ENCODE assay signal across 8 cellular contexts in the genomic region with DNA sequence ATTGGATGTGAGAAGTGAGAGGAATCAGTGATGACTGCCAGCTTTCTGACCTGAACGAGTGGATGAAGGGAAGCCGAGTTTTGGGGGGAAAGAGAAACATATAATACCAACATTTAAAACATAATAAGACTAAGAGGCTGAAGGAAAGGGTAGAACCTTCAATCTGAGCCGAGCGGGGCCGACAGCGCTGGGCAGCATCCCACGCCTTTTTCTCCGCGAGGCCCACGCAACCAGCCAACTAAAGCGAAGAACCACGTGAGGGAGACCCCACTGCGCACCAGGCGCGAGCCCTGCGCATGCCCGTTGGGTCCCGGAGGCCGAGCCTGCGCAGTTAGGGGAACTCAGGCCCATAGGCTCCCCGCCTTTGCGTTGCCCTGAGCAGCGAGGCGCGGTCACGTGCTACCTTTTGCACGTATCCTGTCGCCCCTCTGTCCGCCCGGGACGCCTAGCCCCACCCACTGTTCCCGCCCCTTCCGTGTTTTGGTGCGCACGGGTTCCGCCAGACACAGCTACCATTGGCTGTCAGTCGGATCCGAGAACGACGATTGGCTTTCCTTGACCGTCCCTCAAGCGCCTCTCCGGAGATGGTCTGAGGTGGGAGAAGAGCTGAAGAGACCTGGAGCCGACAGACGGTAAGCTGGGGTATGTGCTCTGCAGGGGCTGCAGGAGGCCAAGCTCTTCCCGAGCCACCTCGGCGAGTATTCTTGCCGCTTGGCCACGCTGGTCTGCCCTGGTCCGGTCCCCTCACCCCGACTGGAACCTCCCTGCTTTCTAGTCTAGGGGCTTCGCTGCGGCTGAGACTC. TPM values are rescaled to one million over a fixed set of nuclear protein-coding genes. Genes with fewer than 3 reads are reported as not detected.
A peak's percentile ranks its signal among the peaks of the same experiment; 100 is the strongest.
DNase-seq lines count a peak whose midpoint lies in the region; ATAC-seq, FAIRE-seq and TF ChIP-seq lines count a peak whose summit lies in the region.

HINFP (plus strand) TSS at position 573 of the 803 bp plus-strand sequence. CDS start 5,365 bp downstream, outside the sequence.

- H3K4me1 ChIP-seq in BE2C = no peaks in the 10 kb centered on the region

- peaks cover 8% of the 10 kb centered on the region for H3K36me3 ChIP-seq in BE2C

- DNase-seq in BE2C (peak; percentile 100), GM19240 (ENCODE audit: insufficient read length, low spot score) (peak; percentile 98), NCI-H526 (lab: John Stamatoyannopoulos, UW) (peak; percentile 100), kidney glomerular epithelial cell (lab: John Stamatoyannopoulos, UW) (peak; percentile 94)
- DNase-seq in activated CD4-positive, alpha-beta T cell treated with anti-CD3 and anti-CD28 coated beads for 48 hours = peak; percentile 100
- DNase-seq in stimulated activated CD4-positive, alpha-beta T cell treated with anti-CD3 and anti-CD28 coated beads, Interleukin-1b, Interleukin-23, amount 100 ng/mL, for 1 hour (ENCODE audit: low read depth in 2 of 2) = peak; percentile 99

- H3K9me3 ChIP-seq in BE2C = no peaks in the 10 kb centered on the region

- TF ChIP-seq CTCF in BE2C (IDR thresholded peaks at IDR 0.05; ENCODE audit: low read depth, low read length) = no peak

- peak; percentile 43 for FAIRE-seq in colon (lab: Jason Lieb, UNC)

- H3K27me3 ChIP-seq in BE2C = no peaks in the 10 kb centered on the region

- peak; percentile 94 for ATAC-seq in HG03460 (IDR thresholded peaks at IDR 0.05; ENCODE audit: unreplicated experiment)

- peak within 1 kb of the TSS; percentile 99 for H3K4me3 ChIP-seq in BE2C (ENCODE audit: low read depth, low read length)

RNA-seq across cellular contexts. Expression of gene HINFP, which starts in this region (rescaled TPM):
- 84.1 TPM for polyA plus RNA-seq in BE2C (2012; ENCODE audit: insufficient read depth, insufficient read length, low read depth)

Comparison
In these comparisons a context has a peak if more than half of its experiments do, and no peak if none do; other contexts are left out.
1. Peak in every context shown above with its lines: DNase-seq, ATAC-seq and H3K4me3 ChIP-seq.